In genomic region chr2:201152517-201152916, GRCh38 we compare ENCODE assay signal across 14 cellular contexts. TPM values are rescaled to one million over a fixed set of nuclear protein-coding genes. Genes with fewer than 3 reads are reported as not detected.
DNase-seq lines count a peak whose midpoint lies in the region; ATAC-seq, FAIRE-seq and TF ChIP-seq lines count a peak whose summit lies in the region.
"Had no signal": no experiment of that assay in that cellular context is flagged by ENCODE, and none has a peak within 500 bp of the region (broad histone marks: within the 10 kb centered on the region; RNA-seq: fewer than 3 reads in every experiment).

No MANE protein-coding gene starts in this region.

- no peak overlapping the region for H3K14ac ChIP-seq in mesenchymal stem cell (ENCODE audit: low read length in 2 of 2)

- H3K79me1 ChIP-seq in mesenchymal stem cell (replicated peaks; ENCODE audit: low read length, poor library complexity, severe bottlenecking) = peaks cover 11% of the 10 kb centered on the region

- H2BK12ac ChIP-seq in mesenchymal stem cell (ENCODE audit: low read length in 2 of 2) = peak overlapping the region; percentile 44 to 55

- H2AFZ ChIP-seq in astrocyte (ENCODE audit: low read depth, low read length) = no peak overlapping the region
- H2AFZ ChIP-seq in mesenchymal stem cell (ENCODE audit: low read depth, low read length) = no peak overlapping the region

- H3K4me1 Mint-ChIP-seq in astrocyte (ENCODE audit: low read depth, unreplicated experiment) = peaks cover 35% of the 10 kb centered on the region

- peak overlapping the region; percentile 45 for H4K8ac ChIP-seq in mesenchymal stem cell (ENCODE audit: low read length)

- no peaks in the 10 kb centered on the region for H3K27me3 Mint-ChIP-seq in astrocyte (ENCODE audit: low read depth, unreplicated experiment)

- 99 to 100% (median 100%) methylated on average over 1 of the region's 1 CpG for WGBS in heart left ventricle, 4 donors
- 100% methylated on average over 1 of the region's 1 CpG for WGBS in mesenchymal stem cell
- 64 to 65% methylated on average over 1 of the region's 1 CpG for WGBS in thyroid gland, 2 donors

- no peak overlapping the region for H3K23ac ChIP-seq in mesenchymal stem cell (ENCODE audit: low read length in 2 of 2)

- H2BK15ac ChIP-seq in mesenchymal stem cell (ENCODE audit: low read depth, poor library complexity, severe bottlenecking) = no peak overlapping the region

- H4K20me1 ChIP-seq in astrocyte (ENCODE audit: insufficient read depth, low read length) = no peaks in the 10 kb centered on the region

- H2BK5ac ChIP-seq in mesenchymal stem cell (ENCODE audit: low read depth, low read length, poor library complexity, severe bottlenecking) = no peak overlapping the region

- H3K36me3 Mint-ChIP-seq in astrocyte (ENCODE audit: low read depth, unreplicated experiment) = peaks cover 13% of the 10 kb centered on the region

- H2BK120ac ChIP-seq in mesenchymal stem cell (ENCODE audit: low read depth, low read length) = no peak overlapping the region

- no peak for FAIRE-seq in astrocyte (lab: Jason Lieb, UNC)
- FAIRE-seq: colon, HTR-8/SVneo had no signal

- H3K27ac ChIP-seq in heart left ventricle (peak overlapping the region in 10 of 12 donors; percentile 47 to 89 (median 74)), astrocyte (ENCODE audit: low read depth, low read length) (peak overlapping the region; percentile 98), mesenchymal stem cell (ENCODE audit: low read length, poor library complexity, severe bottlenecking) (peak overlapping the region; percentile 89), thyroid gland (peak overlapping the region; percentile 33 to 88 (median 83))

- H3K4me2 ChIP-seq in astrocyte (ENCODE audit: low read length) (no peak overlapping the region), mesenchymal stem cell (ENCODE audit: low read length, poor library complexity, severe bottlenecking) (no peak overlapping the region)

- DNase-seq in heart left ventricle (no peak), Right ventricle myocardium inferior (ENCODE audit: missing footprints) (no peak), astrocyte (ENCODE audit: low read depth) (no peak), mesenchymal stem cell (no peak), thyroid gland (peak; percentile 39 to 51), GM03348 (ENCODE audit: low spot score) (no peak), MV-4-11 (lab: John Stamatoyannopoulos, UW) (no peak)
- DNase-seq: C1 segment of cervical spinal cord, hypothalamus, NCI-H2107, nucleus accumbens had no signal

- ATAC-seq in heart left ventricle = peak in 1 of 4 donors; percentile 5
- no peak for ATAC-seq in Right ventricle myocardium inferior
- ATAC-seq in HG02852 (IDR thresholded peaks at IDR 0.05; ENCODE audit: unreplicated experiment) = no peak

- intact Hi-C loops in heart left ventricle (cut with DNase I) = loop anchor here in 4 of 10 donors (5.0 to 10.0 kb wide), 3 partner anchors 35 to 80 kb away; partner anchors contain the start of genes CFLAR (in 2 of the 4), HYCC2 (in 1 of the 4) and NDUFB3 (in 1 of the 4)
- intact Hi-C loops in Right ventricle myocardium inferior (cut with DNase I) = no loop called here
- intact Hi-C loops in thyroid gland (cut with DNase I) = no loop called here

- peak overlapping the region; percentile 53 for H3K27ac Mint-ChIP-seq in astrocyte (ENCODE audit: unreplicated experiment)

- TF ChIP-seq CTCF in heart left ventricle (IDR thresholded peaks at IDR 0.05) = no peak
- no peak for TF ChIP-seq CTCF in astrocyte (IDR thresholded peaks at IDR 0.05; ENCODE audit: insufficient read depth, low read depth, low read length)
- no peak for TF ChIP-seq CTCF in thyroid gland (IDR thresholded peaks at IDR 0.05)

- peak overlapping the region; percentile 85 for H2AK5ac ChIP-seq in mesenchymal stem cell (ENCODE audit: low read length, severe bottlenecking)

- no peak overlapping the region for H3K4me3 ChIP-seq in heart left ventricle
- H3K4me3 ChIP-seq in astrocyte (ENCODE audit: insufficient read depth, low read depth, low read length) = no peak overlapping the region
- no peak overlapping the region for H3K4me3 ChIP-seq in mesenchymal stem cell (ENCODE audit: insufficient read depth in 1 of 2, low read depth in 1 of 2, low read length in 2 of 2)
- no peak overlapping the region for H3K4me3 ChIP-seq in thyroid gland (replicated peaks in 1 of 3)

- peaks cover 14% of the 10 kb centered on the region for H3K79me2 ChIP-seq in astrocyte (ENCODE audit: insufficient read depth, low read length)

- H3K9me3 Mint-ChIP-seq in astrocyte (ENCODE audit: unreplicated experiment) = no peaks in the 10 kb centered on the region

- peak overlapping the region; percentile 80 for H4K91ac ChIP-seq in mesenchymal stem cell (ENCODE audit: low read length)

- H3K27me3 ChIP-seq in heart left ventricle = no peaks in the 10 kb centered on the region
- H3K27me3 ChIP-seq in astrocyte (ENCODE audit: insufficient read depth, low read length) = no peaks in the 10 kb centered on the region
- no peaks in the 10 kb centered on the region for H3K27me3 ChIP-seq in mesenchymal stem cell (ENCODE audit: control insufficient read depth in 1 of 2, insufficient read depth in 1 of 2, low read length in 2 of 2)
- H3K27me3 ChIP-seq in thyroid gland = no peaks in the 10 kb centered on the region

- no peak overlapping the region for H3K18ac ChIP-seq in mesenchymal stem cell (ENCODE audit: low read depth in 1 of 2, low read length in 2 of 2)

- H3K4me1 ChIP-seq in heart left ventricle = peaks cover 5 to 98% (median 43%) of the 10 kb centered on the region in 12 donors
- peaks cover 45% of the 10 kb centered on the region for H3K4me1 ChIP-seq in astrocyte (ENCODE audit: insufficient read depth, low read length)
- peaks cover 10% of the 10 kb centered on the region for H3K4me1 ChIP-seq in mesenchymal stem cell (ENCODE audit: control insufficient read depth, insufficient read depth, low read depth, low read length)
- peaks cover 30 to 51% of the 10 kb centered on the region in 2 donors for H3K4me1 ChIP-seq in thyroid gland

- peak overlapping the region; percentile 20 to 34 for H3K4ac ChIP-seq in mesenchymal stem cell (ENCODE audit: low read depth in 1 of 2, low read length in 2 of 2)

- H3K4me3 Mint-ChIP-seq in astrocyte (ENCODE audit: unreplicated experiment) = no peak overlapping the region

- H3K9ac ChIP-seq in astrocyte (ENCODE audit: low read length) = peak overlapping the region; percentile 79
- peak overlapping the region; percentile 83 for H3K9ac ChIP-seq in mesenchymal stem cell (ENCODE audit: low read length)

- TF ChIP-seq POLR2A in heart left ventricle (IDR thresholded peaks at IDR 0.05) (no peak), thyroid gland (IDR thresholded peaks at IDR 0.05) (no peak)

- H3K36me3 ChIP-seq in heart left ventricle (peaks cover 0 to 99% (median 93%) of the 10 kb centered on the region in 9 donors), astrocyte (ENCODE audit: insufficient read depth, low read length) (peaks cover 24% of the 10 kb centered on the region), mesenchymal stem cell (ENCODE audit: control insufficient read depth in 1 of 2, insufficient read depth in 2 of 2, low read depth in 1 of 2, low read length in 2 of 2) (peaks cover 20 to 65% of the 10 kb centered on the region in 2 experiments), thyroid gland (peaks cover 41 to 44% of the 10 kb centered on the region in 2 donors)

- H3K9me3 ChIP-seq in heart left ventricle (no peaks in the 10 kb centered on the region), astrocyte (ENCODE audit: insufficient read depth, low read depth, low read length) (no peaks in the 10 kb centered on the region), mesenchymal stem cell (ENCODE audit: control insufficient read depth, low read length) (no peaks in the 10 kb centered on the region), thyroid gland (no peaks in the 10 kb centered on the region)

RNA-seq across cellular contexts. Expression of gene CASP10, which starts 30.4 kb away (rescaled TPM):
- 10 to 100 TPM in 2 of 9 donors, 1 to 10 TPM in 7; 4.3 to 24.0 (median 5.8) TPM for total RNA-seq in heart left ventricle
- 1 to 10 TPM; 2.8 to 3.5 TPM for polyA plus RNA-seq in heart left ventricle
- 6.2 TPM for total RNA-seq in Right ventricle myocardium inferior
- total RNA-seq in astrocyte = 0.43 and 1.2 TPM in 2 replicates
- 0.47 TPM for polyA plus RNA-seq in mesenchymal stem cell (2013, experiment 1 of 2)
- polyA plus RNA-seq in mesenchymal stem cell (2013, experiment 2 of 2) = 0.53 TPM
- 10 to 100 TPM; 12.4 to 23.0 (median 20.0) TPM for total RNA-seq in thyroid gland

RNA-seq across cellular contexts. Expression of gene CFLAR, which starts 36.6 kb away (rescaled TPM):
- total RNA-seq in heart left ventricle = 100 to 1,000 TPM; 130 to 279 (median 214) TPM
- polyA plus RNA-seq in heart left ventricle = 100 to 1,000 TPM; 120 to 249 TPM
- total RNA-seq in Right ventricle myocardium inferior = 218 TPM
- 34.9 and 47.5 TPM in 2 replicates for total RNA-seq in astrocyte
- 25.5 TPM for polyA plus RNA-seq in mesenchymal stem cell (2013, experiment 1 of 2)
- polyA plus RNA-seq in mesenchymal stem cell (2013, experiment 2 of 2) = 25.2 TPM
- total RNA-seq in thyroid gland = 100 to 1,000 TPM; 157 to 492 (median 249) TPM

Comparison
In these comparisons a context has a peak if more than half of its experiments do, and no peak if none do; other contexts are left out.
1. DNase-seq: peak in thyroid gland (2 of 2); none in heart left ventricle (0 of 5), Right ventricle myocardium inferior (single experiment), astrocyte (single experiment), mesenchymal stem cell (single experiment), GM03348 (single experiment) and MV-4-11 (single experiment).
2. Peak in every context shown above with its lines, with median percentiles within 50 percentile points of each other: H3K27ac ChIP-seq.